Comparison of ENCODE assay signal across 2 cellular contexts in the genomic region with DNA sequence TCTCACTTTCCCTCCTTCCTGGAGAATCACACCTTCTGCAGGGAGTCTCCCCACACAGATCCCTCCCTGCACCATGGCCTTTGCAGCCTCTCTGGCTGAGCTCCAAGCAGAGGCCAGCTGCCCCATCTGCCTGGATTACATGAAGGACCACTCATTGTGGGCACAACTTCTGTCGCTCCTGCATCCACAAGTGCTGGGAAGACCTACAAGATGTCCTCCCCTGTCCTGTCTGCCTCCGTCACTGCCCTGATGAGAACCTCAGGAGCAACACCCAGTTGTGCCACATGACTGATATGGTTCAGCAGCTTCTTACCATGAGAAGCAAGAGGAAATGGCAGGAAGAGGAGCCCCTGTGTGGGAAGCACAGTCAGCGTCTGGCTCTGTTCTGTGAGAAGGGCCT. TPM values are rescaled to one million over a fixed set of nuclear protein-coding genes. Genes with fewer than 3 reads are reported as not detected.
"Had no signal": no experiment of that assay in that cellular context is flagged by ENCODE, and none has a peak within 500 bp of the region (broad histone marks: within the 10 kb centered on the region; RNA-seq: fewer than 3 reads in every experiment).

No MANE protein-coding gene starts in this region.

RNA-seq across cellular contexts. Expression of gene TRIM61, which starts 29.5 kb away (rescaled TPM):
- total RNA-seq: M059J, SJCRH30 had no signal
